25 cellular contexts compared by ENCODE assay signal in the genomic region with DNA sequence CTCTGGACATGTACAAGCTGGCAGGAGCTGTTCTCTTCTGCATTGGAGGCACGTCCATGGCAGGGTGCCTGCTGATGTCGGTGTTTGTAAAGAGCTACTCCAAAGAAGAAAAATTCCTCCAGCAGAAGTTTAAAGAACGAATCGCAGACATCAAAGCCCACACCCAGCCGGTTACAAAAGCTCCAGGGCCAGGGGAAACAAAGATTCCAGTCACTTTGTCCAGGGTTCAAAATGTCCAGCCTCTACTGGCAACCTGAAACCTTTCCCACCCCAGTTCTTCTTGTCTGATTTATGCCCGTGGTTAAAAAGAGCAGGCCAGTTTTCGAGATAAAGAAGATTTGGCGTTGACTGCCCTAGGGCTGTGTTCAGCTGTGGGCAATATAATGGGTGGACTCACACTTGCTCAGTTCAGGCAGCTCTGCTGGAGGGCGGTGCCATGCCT. TPM values are rescaled to one million over a fixed set of nuclear protein-coding genes. Genes with fewer than 3 reads are reported as not detected.
"Had no signal": no experiment of that assay in that cellular context is flagged by ENCODE, and none has a peak within 500 bp of the region (broad histone marks: within the 10 kb centered on the region; RNA-seq: fewer than 3 reads in every experiment).

No MANE protein-coding gene starts in this region.

- H3K27ac ChIP-seq: RWPE1 had no signal

- DNase-seq: KBM-7, MV-4-11, NCI-H1048, NCI-H1105, NCI-H1417, NCI-H1436 treated with DMSO at 0.1 percent for 48 hours, NCI-H1694, NCI-H187 treated with DMSO at 0.1 percent for 48 hours, NCI-H2029 treated with DMSO at 0.1 percent for 48 hours, NCI-H2171 treated with DMSO at 0.1 percent for 48 hours, NCI-H2227 treated with DMSO at 0.1 percent for 48 hours, NCI-H524, NCI-H526 treated with DMSO at 0.1 percent for 48 hours, NCI-H774, PC-3, SHP77, SK-N-SH, SW 1271, T-cell had no signal

- H3K36me3 Mint-ChIP-seq: T-cell had no signal

- H3K27ac Mint-ChIP-seq: T-cell had no signal

- H3K4me3 Mint-ChIP-seq: T-cell had no signal

- H3K4me1 Mint-ChIP-seq: T-cell had no signal

RNA-seq across cellular contexts. Expression of a gene that starts 19.7 kb away (rescaled TPM):
- total RNA-seq: HT1080, LHCN-M2, MCF 10A, NCI-H460, PC-3, SK-MEL-5, T-cell had no signal
